In genomic region chr1:19390166-19390850, GRCh38 we compare ENCODE assay signal across 7 cellular contexts.
DNase-seq lines count a peak whose midpoint lies in the region; ATAC-seq and TF ChIP-seq lines count a peak whose summit lies in the region.

No MANE protein-coding gene starts in this region.

- no peaks in the 10 kb centered on the region for H3K27me3 ChIP-seq in GM23248 (replicated peaks; ENCODE audit: insufficient read depth)
- H3K27me3 ChIP-seq in right atrium auricular region, result no peaks in the 10 kb centered on the region
- H3K27me3 ChIP-seq in PC-3 (ENCODE audit: low read length), result no peaks in the 10 kb centered on the region

- 71 to 79% methylated on average over 19 of the region's 19 CpGs for WGBS in GM23248 (ENCODE audit: low coverage in 1 of 2, low lambda C conversion rate in 2 of 2, missing lambda C conversion rate in 2 of 2), 2 experiments

- peak overlapping the region; percentile 72; the same call in 1 of the 2 replicates for H3K27ac Mint-ChIP-seq in WTC11
- peak overlapping the region; percentile 92 for H3K27ac Mint-ChIP-seq in stimulated activated naive CD8-positive, alpha-beta T cell treated with anti-CD3 and anti-CD28 coated beads, Interleukin-15, amount 100 ng/mL, for 72 hours

- H3F3A ChIP-seq in GM23248 (ENCODE audit: insufficient read depth), result peaks cover 71% of the 10 kb centered on the region
- no peaks in the 10 kb centered on the region for H3F3A ChIP-seq in PC-3 (ENCODE audit: low read length, unreplicated experiment)

- no peak overlapping the region for H3K4me3 Mint-ChIP-seq in WTC11
- H3K4me3 Mint-ChIP-seq in stimulated activated naive CD8-positive, alpha-beta T cell treated with anti-CD3 and anti-CD28 coated beads, Interleukin-15, amount 100 ng/mL, for 72 hours, result peak overlapping the region; percentile 61 to 76

- H3K9me2 ChIP-seq in GM23248 (ENCODE audit: insufficient read depth) (no peaks in the 10 kb centered on the region), PC-3 (replicated peaks; ENCODE audit: low read length) (no peaks in the 10 kb centered on the region)

- peak overlapping the region; percentile 52 for H3K4me3 ChIP-seq in GM23248
- no peak overlapping the region for H3K4me3 ChIP-seq in right atrium auricular region
- no peak overlapping the region for H3K4me3 ChIP-seq in PC-3 (ENCODE audit: low read length)

- peaks cover 41% of the 10 kb centered on the region for H3K4me1 ChIP-seq in GM23248 (ENCODE audit: insufficient read depth)
- H3K4me1 ChIP-seq in right atrium auricular region, result peaks cover 0 to 52% of the 10 kb centered on the region in 2 donors
- no peaks in the 10 kb centered on the region for H3K4me1 ChIP-seq in PC-3 (ENCODE audit: insufficient read depth, low read length)

- H3K36me3 Mint-ChIP-seq in WTC11, result peaks cover 11% of the 10 kb centered on the region

- no peak for DNase-seq in GM23248
- no peak for DNase-seq in WTC11 (ENCODE audit: low spot score)
- no peak for DNase-seq in right atrium auricular region (ENCODE audit: low spot score)
- no peak for DNase-seq in stimulated activated naive CD8-positive, alpha-beta T cell treated with anti-CD3 and anti-CD28 coated beads, Interleukin-15, amount 100 ng/mL, for 72 hours
- DNase-seq in GM19238 (ENCODE audit: insufficient read length, low spot score), result no peak
- no peak for DNase-seq in PC-3

- POLR2A ChIA-PET in WTC11 (lab: Charles Lee) (interaction anchor here (0.7 kb wide), 1 partner anchor 90 kb away, joined by 3 read pairs; no protein-coding TSS in a partner anchor), PC-3 (lab: Charles Lee; ENCODE audit: unreplicated experiment) (no interaction called here)

- H3K36me3 ChIP-seq in GM23248 (ENCODE audit: low read depth), result 0 out of 2 replicates have a peak, but pooled peaks cover under 1% of the 10 kb centered on the region
- peaks cover 1% of the 10 kb centered on the region for H3K36me3 ChIP-seq in right atrium auricular region
- no peaks in the 10 kb centered on the region for H3K36me3 ChIP-seq in PC-3 (ENCODE audit: low read depth, low read length)

- TF ChIP-seq CTCF in WTC11 (IDR thresholded peaks at IDR 0.05) (no peak), right atrium auricular region (IDR thresholded peaks at IDR 0.05) (no peak), PC-3 (conservative IDR thresholded peaks at IDR 0.05; ENCODE audit: low read depth, low read length) (no peak)

- no peaks in the 10 kb centered on the region for H3K9me3 ChIP-seq in GM23248 (ENCODE audit: low read depth)
- H3K9me3 ChIP-seq in right atrium auricular region, result no peaks in the 10 kb centered on the region
- no peaks in the 10 kb centered on the region for H3K9me3 ChIP-seq in PC-3 (ENCODE audit: low read length)

- H3K9me3 Mint-ChIP-seq in WTC11, result peaks cover 4% of the 10 kb centered on the region; the same call in 1 of the 2 replicates
- no peaks in the 10 kb centered on the region for H3K9me3 Mint-ChIP-seq in stimulated activated naive CD8-positive, alpha-beta T cell treated with anti-CD3 and anti-CD28 coated beads, Interleukin-15, amount 100 ng/mL, for 72 hours

- H3K79me2 ChIP-seq in GM23248 (ENCODE audit: insufficient read depth) (peaks cover 91% of the 10 kb centered on the region), PC-3 (ENCODE audit: low read length) (peaks cover 59% of the 10 kb centered on the region)

- H3K4me1 Mint-ChIP-seq in WTC11, result peaks cover 19% of the 10 kb centered on the region
- H3K4me1 Mint-ChIP-seq in stimulated activated naive CD8-positive, alpha-beta T cell treated with anti-CD3 and anti-CD28 coated beads, Interleukin-15, amount 100 ng/mL, for 72 hours, result peaks cover 82% of the 10 kb centered on the region

- H3K27ac ChIP-seq in GM23248, result peak overlapping the region; percentile 97
- H3K27ac ChIP-seq in right atrium auricular region, result peak overlapping the region; percentile 43 to 62
- H3K27ac ChIP-seq in PC-3 (ENCODE audit: low read length), result no peak overlapping the region

- H3K27me3 Mint-ChIP-seq in WTC11 (ENCODE audit: low read depth), result no peaks in the 10 kb centered on the region
- H3K27me3 Mint-ChIP-seq in stimulated activated naive CD8-positive, alpha-beta T cell treated with anti-CD3 and anti-CD28 coated beads, Interleukin-15, amount 100 ng/mL, for 72 hours, result no peaks in the 10 kb centered on the region

- H2AFZ ChIP-seq in GM23248 (no peak overlapping the region), PC-3 (ENCODE audit: low read length) (no peak overlapping the region)

- intact Hi-C loops in PC-3 (cut with micrococcal nuclease), result loop anchor here (10.0 kb wide), 3 partner anchors 64 to 194 kb away; partner anchors contain the start of gene CAPZB

- CTCF ChIA-PET in WTC11 (lab: Charles Lee) (interaction anchor here (0.6 to 7.3 kb wide), 17 partner anchors 9 to 352 kb away, joined by 3 to 71 read pairs (median 5); no protein-coding TSS in a partner anchor), PC-3 (lab: Charles Lee) (no interaction called here)

- ATAC-seq in WTC11 (no peak), HG03520 (IDR thresholded peaks at IDR 0.05; ENCODE audit: unreplicated experiment) (no peak), PC-3 (no peak)
- ATAC-seq in stimulated activated naive CD8-positive, alpha-beta T cell treated with anti-CD3 and anti-CD28 coated beads, Interleukin-15, amount 100 ng/mL, for 72 hours, result no peak

- BruUV-seq in PC-3 (replicated peaks; lab: Mats Ljungman, UMichigan), result no TSS peak

- in situ Hi-C loops in GM23248 (cut with MboI), result loop anchor here (10.0 kb wide), 1 partner anchor 254 kb away; the partner anchor contains the start of gene NBL1

- H3K9ac ChIP-seq in GM23248 (peak overlapping the region; percentile 82), PC-3 (ENCODE audit: low read length) (no peak overlapping the region)

- peak overlapping the region; percentile 98 for H3K4me2 ChIP-seq in GM23248 (ENCODE audit: unreplicated experiment)
- H3K4me2 ChIP-seq in PC-3 (ENCODE audit: low read length), result no peak overlapping the region

- no peaks in the 10 kb centered on the region for H4K20me1 ChIP-seq in GM23248 (ENCODE audit: insufficient read depth)
- H4K20me1 ChIP-seq in PC-3 (ENCODE audit: low read length), result peaks cover 17% of the 10 kb centered on the region; the same call in 1 of the 2 replicates

TF ChIP-seq in WTC11, 78 proteins besides CTCF, POLR2A, EP300 and RAD21 (continues in another document):
- no peak for TF ChIP-seq FOXP1 (CRISPR knock-in tag; IDR thresholded peaks at IDR 0.05; ENCODE audit: borderline replicate concordance)
- no peak for TF ChIP-seq NFYB (CRISPR knock-in tag; conservative IDR thresholded peaks at IDR 0.05; ENCODE audit: low read depth)
- TF ChIP-seq ELF4 (CRISPR knock-in tag; IDR thresholded peaks at IDR 0.05; ENCODE audit: low read depth), result no peak
- no peak for TF ChIP-seq ZNF317 (CRISPR knock-in tag; IDR thresholded peaks at IDR 0.05; ENCODE audit: borderline replicate concordance, low read depth)
- TF ChIP-seq ZNF121 (CRISPR knock-in tag; IDR thresholded peaks at IDR 0.05), result no peak
- no peak for TF ChIP-seq ARID4B (CRISPR knock-in tag; IDR thresholded peaks at IDR 0.05; ENCODE audit: borderline replicate concordance)
- TF ChIP-seq TCF7 (CRISPR knock-in tag; IDR thresholded peaks at IDR 0.05; ENCODE audit: low read depth), result no peak
- TF ChIP-seq FOXK1 (CRISPR knock-in tag; IDR thresholded peaks at IDR 0.05), result no peak
- TF ChIP-seq ZNF263 (CRISPR knock-in tag; IDR thresholded peaks at IDR 0.05; ENCODE audit: low read depth), result no peak
- no peak for TF ChIP-seq TP53 (CRISPR knock-in tag; IDR thresholded peaks at IDR 0.05)
- TF ChIP-seq CREB1 (CRISPR knock-in tag; IDR thresholded peaks at IDR 0.05), result no peak
- no peak for TF ChIP-seq ZNF232 (CRISPR knock-in tag; IDR thresholded peaks at IDR 0.05)
- TF ChIP-seq MLX (CRISPR knock-in tag; IDR thresholded peaks at IDR 0.05), result no peak
